1 cellular context compared by ENCODE assay signal in the genomic region with DNA sequence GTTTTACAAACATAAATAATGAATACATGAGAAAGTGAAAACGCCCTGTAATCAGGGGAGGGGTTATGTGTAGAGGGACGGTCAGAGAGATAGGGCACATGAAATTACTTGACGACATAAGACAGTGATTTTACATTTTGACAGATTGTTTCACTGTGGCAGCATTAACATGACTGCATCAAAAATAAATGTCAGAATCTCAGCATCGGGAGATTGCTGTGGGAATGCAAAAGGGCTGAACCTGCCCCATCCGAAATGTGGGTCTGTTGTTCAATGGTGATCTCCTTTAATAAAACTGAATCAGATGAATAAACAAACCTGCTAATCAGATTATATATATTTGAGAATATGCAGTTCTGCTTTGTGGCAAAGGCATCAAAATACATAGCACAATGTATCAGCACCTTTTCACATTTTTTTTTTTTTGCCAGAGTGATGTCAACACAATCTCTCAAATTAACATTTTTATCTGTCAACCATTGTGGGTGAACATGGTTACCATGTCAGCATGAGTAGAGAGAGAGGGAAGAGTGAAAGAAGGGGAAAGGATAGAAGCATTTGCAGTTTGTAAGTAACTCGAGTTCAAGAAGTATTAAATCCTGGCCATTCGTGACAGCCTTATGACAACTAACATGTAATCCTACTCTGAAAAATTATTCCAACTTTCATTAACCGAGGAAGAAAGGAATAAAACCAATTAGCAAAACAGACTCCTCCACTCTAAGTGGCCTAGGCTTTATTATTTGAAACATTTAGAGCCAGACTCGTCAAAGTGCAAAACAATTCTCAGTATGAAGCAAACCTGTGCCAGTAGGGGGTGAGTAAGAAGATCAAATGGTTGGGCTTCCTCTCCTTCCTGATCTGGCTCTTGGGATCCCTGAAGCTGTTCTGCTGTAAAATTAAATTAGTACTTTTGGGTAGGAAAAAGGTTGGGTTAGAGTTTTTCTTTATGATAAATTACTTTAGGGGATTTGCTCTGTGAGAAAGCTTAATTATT.
TF ChIP-seq lines count a peak whose summit lies in the region.

No MANE protein-coding gene starts in this region.

TF ChIP-seq in SK-N-SH treated with all-trans-retinoic acid at 6 μM for 48 hours, 23 proteins besides CTCF, POLR2A, EP300 and RAD21 (continued from another document):
- TF ChIP-seq, protein P1, sequence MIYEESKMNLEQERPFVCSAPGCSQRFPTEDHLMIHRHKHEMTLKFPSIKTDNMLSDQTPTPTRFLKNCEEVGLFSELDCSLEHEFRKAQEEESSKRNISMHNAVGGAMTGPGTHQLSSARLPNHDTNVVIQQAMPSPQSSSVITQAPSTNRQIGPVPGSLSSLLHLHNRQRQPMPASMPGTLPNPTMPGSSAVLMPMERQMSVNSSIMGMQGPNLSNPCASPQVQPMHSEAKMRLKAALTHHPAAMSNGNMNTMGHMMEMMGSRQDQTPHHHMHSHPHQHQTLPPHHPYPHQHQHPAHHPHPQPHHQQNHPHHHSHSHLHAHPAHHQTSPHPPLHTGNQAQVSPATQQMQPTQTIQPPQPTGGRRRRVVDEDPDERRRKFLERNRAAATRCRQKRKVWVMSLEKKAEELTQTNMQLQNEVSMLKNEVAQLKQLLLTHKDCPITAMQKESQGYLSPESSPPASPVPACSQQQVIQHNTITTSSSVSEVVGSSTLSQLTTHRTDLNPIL (CRISPR knock-in tag; IDR thresholded peaks at IDR 0.05; ENCODE audit: low read depth): no peak
- TF ChIP-seq RARB (CRISPR knock-in tag; IDR thresholded peaks at IDR 0.05): no peak
- TF ChIP-seq TOX (CRISPR knock-in tag; IDR thresholded peaks at IDR 0.05; ENCODE audit: borderline replicate concordance): no peak
- TF ChIP-seq OSR1 (CRISPR knock-in tag; IDR thresholded peaks at IDR 0.05): no peak
- no peak for TF ChIP-seq ESRRG (CRISPR knock-in tag; IDR thresholded peaks at IDR 0.05)
- TF ChIP-seq, protein P2, sequence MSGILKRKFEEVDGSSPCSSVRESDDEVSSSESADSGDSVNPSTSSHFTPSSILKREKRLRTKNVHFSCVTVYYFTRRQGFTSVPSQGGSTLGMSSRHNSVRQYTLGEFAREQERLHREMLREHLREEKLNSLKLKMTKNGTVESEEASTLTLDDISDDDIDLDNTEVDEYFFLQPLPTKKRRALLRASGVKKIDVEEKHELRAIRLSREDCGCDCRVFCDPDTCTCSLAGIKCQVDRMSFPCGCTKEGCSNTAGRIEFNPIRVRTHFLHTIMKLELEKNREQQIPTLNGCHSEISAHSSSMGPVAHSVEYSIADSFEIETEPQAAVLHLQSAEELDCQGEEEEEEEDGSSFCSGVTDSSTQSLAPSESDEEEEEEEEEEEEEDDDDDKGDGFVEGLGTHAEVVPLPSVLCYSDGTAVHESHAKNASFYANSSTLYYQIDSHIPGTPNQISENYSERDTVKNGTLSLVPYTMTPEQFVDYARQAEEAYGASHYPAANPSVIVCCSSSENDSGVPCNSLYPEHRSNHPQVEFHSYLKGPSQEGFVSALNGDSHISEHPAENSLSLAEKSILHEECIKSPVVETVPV (CRISPR knock-in tag; IDR thresholded peaks at IDR 0.05): no peak
- TF ChIP-seq SNAI2 (CRISPR knock-in tag; IDR thresholded peaks at IDR 0.05): no peak
TF ChIP-seq in SK-N-SH treated with all-trans-retinoic acid at 6 μM for 48 hours: peak in this region for 0.
